8 cellular contexts compared by ENCODE assay signal in genomic region chr4:3939954-3940591, GRCh38.
DNase-seq lines count a peak whose midpoint lies in the region; TF ChIP-seq lines count a peak whose summit lies in the region.
"Not testable (repeated sequence)": the region's sequence is repeated elsewhere in the genome, so short reads cannot be mapped to it uniquely, and the experiment has no call there.

No MANE protein-coding gene starts in this region.

- H3K9ac ChIP-seq in HUES6 (ENCODE audit: low read length) = peak overlapping the region; percentile 3

- TF ChIP-seq CTCF in choroid plexus epithelial cell (conservative IDR thresholded peaks at IDR 0.05; ENCODE audit: low read depth, low read length); foreskin fibroblast (IDR thresholded peaks at IDR 0.05; ENCODE audit: low read depth, low read length); spleen (IDR thresholded peaks at IDR 0.05 in 8 of 11, conservative IDR thresholded peaks at IDR 0.05 in 3 of 11): not testable (repeated sequence)

- not testable (repeated sequence) for H3K4me3 ChIP-seq in HUES6 (ENCODE audit: low read depth, low read length); choroid plexus epithelial cell (ENCODE audit: low read depth, low read length); foreskin fibroblast (ENCODE audit: low read depth in 1 of 2, low read length in 2 of 2); spleen

- not testable (repeated sequence) for TF ChIP-seq POLR2A in spleen (IDR thresholded peaks at IDR 0.05)

- WGBS in spleen, 5 donors = 62 to 86% (median 67%) methylated on average over 9 to 10 of the region's 10 CpGs

- H3K4me1 ChIP-seq in HUES6 (ENCODE audit: control insufficient read depth, insufficient read depth, low read length) = peaks cover 11% of the 10 kb centered on the region; the same call in 1 of the 2 replicates
- not testable (repeated sequence) for H3K4me1 ChIP-seq in spleen

- not testable (repeated sequence) for H3K36me3 ChIP-seq in HUES6 (ENCODE audit: control insufficient read depth, insufficient read depth, low read length); spleen

- H3K27ac ChIP-seq in HUES6 (ENCODE audit: low read depth, low read length); spleen: not testable (repeated sequence)

- H3K27me3 ChIP-seq in HUES6 (ENCODE audit: control insufficient read depth, insufficient read depth, low read length); spleen (replicated peaks in 1 of 7): not testable (repeated sequence)

- not testable (repeated sequence) for H3K9me3 ChIP-seq in HUES6 (ENCODE audit: control insufficient read depth, insufficient read depth, low read depth, low read length); spleen

- DNase-seq in A172 (ENCODE audit: low spot score) (peak; percentile 13), OCI-M1 (lab: John Stamatoyannopoulos, UW) (peak; percentile 18), amniotic epithelial cell (ENCODE audit: low read depth) (peak; percentile 36), choroid plexus epithelial cell (ENCODE audit: low read depth) (peak; percentile 46), foreskin fibroblast (peak; percentile 9 to 47), myocyte (ENCODE audit: low read depth) (peak; percentile 82), spleen (peak; percentile 62)

- intact Hi-C loops in spleen (cut with DNase I; ENCODE audit: low total_unique reads) = not testable (repeated sequence)

Comparison
In these comparisons a context has a peak if more than half of its experiments do, and no peak if none do; other contexts are left out.
1. DNase-seq: peak in every context shown above with its lines; median percentile 82 in myocyte; 62 in spleen; 46 in choroid plexus epithelial cell; 36 in amniotic epithelial cell; 28 in foreskin fibroblast; 18 in OCI-M1; 13 in A172.